7 cellular contexts compared by ENCODE assay signal in genomic region chr14:88005978-88006851, GRCh38. TPM values are rescaled to one million over a fixed set of nuclear protein-coding genes. Genes with fewer than 3 reads are reported as not detected.
DNase-seq lines count a peak whose midpoint lies in the region; ATAC-seq and TF ChIP-seq lines count a peak whose summit lies in the region.

No MANE protein-coding gene starts in this region.

- TF ChIP-seq CTCF in esophagus muscularis mucosa (IDR thresholded peaks at IDR 0.05): no peak

- H3K36me3 ChIP-seq in esophagus muscularis mucosa: no peaks in the 10 kb centered on the region

- peak; percentile 54 for DNase-seq in activated CD4-positive, CD25-positive, alpha-beta regulatory T cell treated with anti-CD3 and anti-CD28 coated beads, Interleukin-2, amount 50 U/mL, for 16 hours (ENCODE audit: low read depth, low spot score)
- DNase-seq in esophagus muscularis mucosa (ENCODE audit: extremely low spot score) (no peak), occipital lobe (lab: John Stamatoyannopoulos, UW) (no peak), NCI-H774 (lab: John Stamatoyannopoulos, UW) (no peak)
- peak; percentile 20 to 36 for DNase-seq in stimulated activated CD8-positive, alpha-beta memory T cell treated with anti-CD3 and anti-CD28 coated beads, Interleukin-7, amount 100 ng/mL, for 1 hour (ENCODE audit: low read depth in 2 of 2)

- no peak for TF ChIP-seq POLR2A in esophagus muscularis mucosa (IDR thresholded peaks at IDR 0.05; ENCODE audit: low read depth)

- H3K27me3 ChIP-seq in esophagus muscularis mucosa: no peaks in the 10 kb centered on the region

- peak; percentile 92 for ATAC-seq in GM19395 (IDR thresholded peaks at IDR 0.05; ENCODE audit: unreplicated experiment)
- ATAC-seq in HG03354 (IDR thresholded peaks at IDR 0.05; ENCODE audit: poor library complexity, severe bottlenecking, unreplicated experiment): peak; percentile 85

- H3K4me1 ChIP-seq in esophagus muscularis mucosa: no peaks in the 10 kb centered on the region

- intact Hi-C loops in esophagus muscularis mucosa (cut with DNase I): no loop called here

- peak overlapping the region in 3 of 4 donors; percentile 1 to 35 (median 22) for H3K27ac ChIP-seq in esophagus muscularis mucosa (replicated peaks in 1 of 4)

- no peaks in the 10 kb centered on the region for H3K9me3 ChIP-seq in esophagus muscularis mucosa

- peak overlapping the region in 1 of 4 donors; percentile 23 for H3K4me3 ChIP-seq in esophagus muscularis mucosa

- 77% methylated on average over 13 of the region's 13 CpGs for WGBS in esophagus muscularis mucosa

- no peak for TF ChIP-seq EP300 in esophagus muscularis mucosa (IDR thresholded peaks at IDR 0.05)

RNA-seq across cellular contexts. Expression of gene GPR65, which starts 1.3 kb away (rescaled TPM):
- total RNA-seq in esophagus muscularis mucosa (1 to 10 TPM in 1 of 4 donors, under 1 TPM in 3; 0.32 to 2.5 (median 0.49) TPM), occipital lobe (0.47 TPM)

RNA-seq across cellular contexts. Expression of gene GALC, which starts 13.2 kb away (rescaled TPM):
- 10 to 100 TPM; 14.5 to 17.0 (median 16.0) TPM for total RNA-seq in esophagus muscularis mucosa
- total RNA-seq in occipital lobe: 41.3 TPM

Comparison
In these comparisons a context has a peak if more than half of its experiments do, and no peak if none do; other contexts are left out.
1. DNase-seq: peak in activated CD4-positive, CD25-positive, alpha-beta regulatory T cell treated with anti-CD3 and anti-CD28 coated beads, Interleukin-2, amount 50 U/mL, for 16 hours (single experiment) and stimulated activated CD8-positive, alpha-beta memory T cell treated with anti-CD3 and anti-CD28 coated beads, Interleukin-7, amount 100 ng/mL, for 1 hour (2 of 2); none in esophagus muscularis mucosa (single experiment), occipital lobe (single experiment) and NCI-H774 (single experiment).